8 cellular contexts compared by ENCODE assay signal in genomic region chr11:75311858-75312288, GRCh38. TPM values are rescaled to one million over a fixed set of nuclear protein-coding genes. Genes with fewer than 3 reads are reported as not detected.
DNase-seq lines count a peak whose midpoint lies in the region; ATAC-seq and TF ChIP-seq lines count a peak whose summit lies in the region.

No MANE protein-coding gene starts in this region.

- H3K4me3 Mint-ChIP-seq in brain (no peak overlapping the region), endothelial cell (ENCODE audit: unreplicated experiment) (no peak overlapping the region)

- peaks cover 0 to 10% (median 0%) of the 10 kb centered on the region in 5 experiments for H3K9me3 Mint-ChIP-seq in brain
- no peaks in the 10 kb centered on the region for H3K9me3 Mint-ChIP-seq in endothelial cell (ENCODE audit: unreplicated experiment)

- peaks cover 6% of the 10 kb centered on the region for H3K36me3 Mint-ChIP-seq in brain
- H3K36me3 Mint-ChIP-seq in endothelial cell (ENCODE audit: low read depth, unreplicated experiment): peaks cover 15% of the 10 kb centered on the region

- DNase-seq in EH (ENCODE audit: low read depth) (peak; percentile 26), inferior parietal cortex (ENCODE audit: extremely low spot score) (peak; percentile 70), sciatic nerve (ENCODE audit: low spot score) (peak; percentile 93), endothelial cell (ENCODE audit: low spot score) (no peak), T-helper 1 cell (no peak)

- H3K4me1 Mint-ChIP-seq in brain (peaks cover 37% of the 10 kb centered on the region), endothelial cell (ENCODE audit: unreplicated experiment) (peaks cover 59% of the 10 kb centered on the region)

- intact Hi-C loops in sciatic nerve (cut with DNase I): no loop called here

- ATAC-seq in sciatic nerve: peak; percentile 93
- no peak for ATAC-seq in HG03045 (IDR thresholded peaks at IDR 0.05; ENCODE audit: unreplicated experiment)
- no peak for ATAC-seq in GM21717 (IDR thresholded peaks at IDR 0.05; ENCODE audit: unreplicated experiment)

- no peak for TF ChIP-seq CTCF in brain (conservative IDR thresholded peaks at IDR 0.05)
- no peak for TF ChIP-seq CTCF in endothelial cell (IDR thresholded peaks at IDR 0.05; ENCODE audit: unreplicated experiment)

- H3K27ac Mint-ChIP-seq in brain (peak overlapping the region in 3 of 5 experiments; percentile 73 to 98 (median 92)), endothelial cell (ENCODE audit: unreplicated experiment) (no peak overlapping the region)

- H3K27me3 Mint-ChIP-seq in brain: no peaks in the 10 kb centered on the region
- peaks cover 13% of the 10 kb centered on the region for H3K27me3 Mint-ChIP-seq in endothelial cell (ENCODE audit: unreplicated experiment)

RNA-seq across cellular contexts. Expression of gene ARRB1, which starts 39.6 kb away (rescaled TPM):
- 24.8 TPM for polyA plus RNA-seq in brain (ENCODE audit: insufficient read depth, low read depth, low replicate concordance)
- 70.8 TPM for total RNA-seq in sciatic nerve
- total RNA-seq in endothelial cell (ENCODE audit: unreplicated experiment): 197 TPM

Comparison
In these comparisons a context has a peak if more than half of its experiments do, and no peak if none do; other contexts are left out.
1. DNase-seq: peak in EH (single experiment), inferior parietal cortex (single experiment) and sciatic nerve (single experiment); none in endothelial cell (single experiment) and T-helper 1 cell (0 of 5).